In genomic region chr3:187040637-187041361, GRCh38 we compare ENCODE assay signal across 9 cellular contexts.
A peak's percentile ranks its signal among the peaks of the same experiment; 100 is the strongest.
DNase-seq lines count a peak whose midpoint lies in the region; FAIRE-seq and TF ChIP-seq lines count a peak whose summit lies in the region.
"Had no signal": no experiment of that assay in that cellular context is flagged by ENCODE, and none has a peak within 500 bp of the region (broad histone marks: within the 10 kb centered on the region; RNA-seq: fewer than 3 reads in every experiment).

No MANE protein-coding gene starts in this region.

- H3K4me3 ChIP-seq in epithelial cell of esophagus (ENCODE audit: low read length) (no peak overlapping the region), skeletal muscle cell (ENCODE audit: low read depth, low read length) (no peak overlapping the region)

- no peak for TF ChIP-seq CTCF in epithelial cell of esophagus (IDR thresholded peaks at IDR 0.05; ENCODE audit: insufficient read depth, low read depth, low read length, missing control alignments)

- TF ChIP-seq POLR2A in GM12892 (IDR thresholded peaks at IDR 0.05; ENCODE audit: low read depth, low read length) = no peak

- DNase-seq in GM12892 (ENCODE audit: insufficient read length) (no peak), RPMI7951 (ENCODE audit: low read depth) (peak; percentile 28), epithelial cell of esophagus (ENCODE audit: low read depth) (peak; percentile 73), skeletal muscle cell (ENCODE audit: low read depth) (peak; percentile 33), NCI-H526 treated with DMSO at 0.1 percent for 48 hours (lab: John Stamatoyannopoulos, UW) (no peak), NCI-H82 (lab: John Stamatoyannopoulos, UW) (no peak), NCI-H1694 treated with DMSO at 0.1 percent for 48 hours (lab: John Stamatoyannopoulos, UW) (no peak)
- DNase-seq: NCI-H1092, T-helper 9 cell had no signal

- FAIRE-seq in GM12892 (lab: Jason Lieb, UNC) = peak; percentile 58

Comparison
In these comparisons a context has a peak if more than half of its experiments do, and no peak if none do; other contexts are left out.
1. DNase-seq: peak in RPMI7951 (single experiment), epithelial cell of esophagus (single experiment) and skeletal muscle cell (single experiment); none in GM12892 (single experiment), NCI-H526 treated with DMSO at 0.1 percent for 48 hours (single experiment), NCI-H82 (single experiment) and NCI-H1694 treated with DMSO at 0.1 percent for 48 hours (single experiment).